8 cellular contexts compared by ENCODE assay signal in the genomic region with DNA sequence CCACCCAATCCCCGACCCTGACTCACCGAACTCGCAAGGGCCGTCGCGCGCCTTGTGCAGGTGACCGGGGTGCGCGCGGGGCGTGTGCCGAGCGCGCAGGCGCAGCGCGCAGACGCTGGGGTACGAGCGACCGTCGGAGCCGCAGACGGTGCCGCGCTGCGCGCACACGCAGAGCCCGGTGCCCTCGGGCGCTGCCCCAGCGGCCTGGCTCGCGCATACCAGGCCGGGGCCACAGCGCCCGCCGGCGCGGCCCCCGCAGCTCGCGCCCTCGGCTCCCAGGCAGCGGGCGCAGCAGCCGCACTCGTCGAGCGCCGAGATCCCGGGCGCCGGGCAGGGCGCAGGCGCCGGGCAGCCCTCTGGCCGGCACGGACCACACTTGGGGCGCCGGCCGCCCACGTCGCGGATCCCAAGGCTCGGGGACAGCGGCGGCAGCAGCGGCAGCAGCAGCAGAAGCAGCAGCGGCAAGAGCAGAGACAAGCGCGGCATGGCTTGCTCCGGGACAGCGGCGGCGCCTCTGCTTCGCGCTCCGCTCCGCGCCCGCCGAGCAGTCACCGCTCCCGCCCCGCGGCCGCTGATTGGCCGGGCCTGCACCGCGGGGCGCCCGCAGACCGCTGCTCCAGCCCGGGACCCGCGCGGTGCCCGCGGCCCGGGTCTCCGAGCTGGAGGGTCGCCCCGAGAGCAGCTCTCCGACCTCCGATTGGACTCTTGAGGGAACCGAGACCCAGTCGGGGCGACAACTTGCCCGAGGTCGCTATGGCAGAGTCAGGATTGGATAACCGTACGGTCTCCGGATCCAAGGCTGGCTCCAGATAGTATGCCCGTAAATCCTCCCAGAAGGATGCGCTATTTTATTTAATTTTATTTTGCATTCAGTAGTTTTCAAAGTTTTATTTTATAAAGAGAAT. TPM values are rescaled to one million over a fixed set of nuclear protein-coding genes. Genes with fewer than 3 reads are reported as not detected.
DNase-seq lines count a peak whose midpoint lies in the region; ATAC-seq and TF ChIP-seq lines count a peak whose summit lies in the region.

IGFBPL1 (minus strand) TSS at position 516 of the 905 bp plus-strand sequence; CDS start at position 486, 30 bp downstream.

- DNase-seq in DMS 273 treated with DMSO at 0.1 percent for 48 hours (lab: John Stamatoyannopoulos, UW) (peak; percentile 54), HEK293T (ENCODE audit: extremely low spot score) (peak; percentile 45), T-cell (no peak), cardiac muscle cell (ENCODE audit: low read depth in 1 of 2, low spot score in 1 of 2) (peak; percentile 21 to 79), progenitor cell of endocrine pancreas (ENCODE audit: low spot score, unreplicated experiment) (peak; percentile 21)

- H3K36me3 Mint-ChIP-seq in T-cell, result no peaks in the 10 kb centered on the region
- H3K36me3 Mint-ChIP-seq in progenitor cell of endocrine pancreas (ENCODE audit: insufficient read depth), result no peaks in the 10 kb centered on the region

- H3K36me3 ChIP-seq in cardiac muscle cell, result no peaks in the 10 kb centered on the region

- peak within 1 kb of the TSS; percentile 22 for H3K4me3 ChIP-seq in cardiac muscle cell

- H3K4me1 ChIP-seq in cardiac muscle cell (ENCODE audit: low read depth), result peaks cover 6% of the 10 kb centered on the region

- peaks cover 28% of the 10 kb centered on the region for H3K27me3 ChIP-seq in cardiac muscle cell

- H3K27me3 Mint-ChIP-seq in T-cell (peaks cover 37 to 53% of the 10 kb centered on the region in 2 donors), progenitor cell of endocrine pancreas (peaks cover 59% of the 10 kb centered on the region)

- H3K4me3 Mint-ChIP-seq in T-cell (peak within 1 kb of the TSS; percentile 36 to 61 (median 49)), progenitor cell of endocrine pancreas (ENCODE audit: low read depth) (peak within 1 kb of the TSS; percentile 54)

- no peak for TF ChIP-seq CTCF in cardiac muscle cell (IDR thresholded peaks at IDR 0.05; ENCODE audit: low read depth, low read length)
- no peak for TF ChIP-seq CTCF in progenitor cell of endocrine pancreas (IDR thresholded peaks at IDR 0.05; ENCODE audit: unreplicated experiment)

- no peak within 1 kb of the TSS for H3K27ac ChIP-seq in cardiac muscle cell

- H3K27ac Mint-ChIP-seq in T-cell (no peak within 1 kb of the TSS), progenitor cell of endocrine pancreas (no peak within 1 kb of the TSS)

- no peaks in the 10 kb centered on the region for H3K9me3 Mint-ChIP-seq in T-cell
- no peaks in the 10 kb centered on the region for H3K9me3 Mint-ChIP-seq in progenitor cell of endocrine pancreas (ENCODE audit: low read depth)

- peaks cover 2 to 11% (median 6%) of the 10 kb centered on the region in 3 donors for H3K4me1 Mint-ChIP-seq in T-cell
- H3K4me1 Mint-ChIP-seq in progenitor cell of endocrine pancreas (ENCODE audit: low read depth), result peaks cover 5% of the 10 kb centered on the region

- CTCF ChIA-PET in HEK293T (lab: Yijun Ruan, JAX) (interaction anchor here (0.6 kb wide), 1 partner anchor 939 kb away, joined by 3 read pairs; no protein-coding TSS in a partner anchor), T-cell (lab: Charles Lee) (no interaction called here)

- POLR2A ChIA-PET in HEK293T (lab: Yijun Ruan, JAX) (no interaction called here), T-cell (lab: Charles Lee) (no interaction called here)

- H3K9me3 ChIP-seq in cardiac muscle cell (ENCODE audit: low read depth), result no peaks in the 10 kb centered on the region

- peak in 2 of 4 experiments; percentile 55 to 56 for ATAC-seq in T-cell (replicated peaks in 1 of 4)
- ATAC-seq in HG03571 (IDR thresholded peaks at IDR 0.05; ENCODE audit: unreplicated experiment), result no peak
- no peak for ATAC-seq in GM21619 (IDR thresholded peaks at IDR 0.05; ENCODE audit: unreplicated experiment)
- ATAC-seq in HG02852 (IDR thresholded peaks at IDR 0.05; ENCODE audit: unreplicated experiment), result no peak

TF ChIP-seq in HEK293T, 16 proteins besides CTCF, POLR2A, EP300 and RAD21:
- TF ChIP-seq FOXA1 (IDR thresholded peaks at IDR 0.05), result no peak
TF ChIP-seq in HEK293T: peak in this region for 0.

RNA-seq across cellular contexts. Expression of gene IGFBPL1, which starts in this region (rescaled TPM):
- not detected for total RNA-seq in T-cell
- 12.6 and 24.2 TPM in 2 replicates for total RNA-seq in cardiac muscle cell
- 2.0 and 4.2 TPM in 2 replicates for polyA plus RNA-seq in cardiac muscle cell
- total RNA-seq in progenitor cell of endocrine pancreas, result 4.7 and 5.1 TPM in 2 replicates

Comparison
In these comparisons a context has a peak if more than half of its experiments do, and no peak if none do; other contexts are left out.
1. DNase-seq: peak in DMS 273 treated with DMSO at 0.1 percent for 48 hours (single experiment), HEK293T (single experiment), cardiac muscle cell (2 of 2) and progenitor cell of endocrine pancreas (single experiment); none in T-cell (0 of 34).